In the genomic region with DNA sequence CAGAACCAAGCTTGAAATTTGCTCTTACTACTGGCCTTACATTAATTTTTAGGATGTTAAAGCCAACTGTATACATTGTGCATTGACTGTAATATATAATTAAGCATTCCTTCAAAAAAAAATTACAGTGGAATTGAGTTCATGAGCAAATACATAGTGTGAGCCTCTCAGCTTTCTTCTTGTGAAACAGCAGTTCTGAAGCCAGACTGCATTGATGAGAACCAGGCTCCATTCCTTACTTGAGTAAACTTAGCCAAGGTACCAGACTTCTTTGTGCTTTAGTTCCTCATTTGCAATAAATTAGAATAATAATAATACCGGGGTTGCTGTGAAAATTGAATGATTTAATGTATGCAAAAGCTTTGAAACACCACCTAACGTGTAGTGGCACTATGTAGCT, we compare ENCODE assay signal across 21 cellular contexts.
DNase-seq lines count a peak whose midpoint lies in the region; ATAC-seq and TF ChIP-seq lines count a peak whose summit lies in the region.
"Had no signal": no experiment of that assay in that cellular context is flagged by ENCODE, and none has a peak within 500 bp of the region (broad histone marks: within the 10 kb centered on the region; RNA-seq: fewer than 3 reads in every experiment).

No MANE protein-coding gene starts in this region.

- no peaks in the 10 kb centered on the region for H3K36me3 ChIP-seq in GM23338 (ENCODE audit: insufficient read depth)
- no peaks in the 10 kb centered on the region for H3K36me3 ChIP-seq in SK-N-MC (ENCODE audit: insufficient read depth, low read length)
- H3K36me3 ChIP-seq in mesenchymal stem cell (ENCODE audit: control insufficient read depth in 1 of 2, insufficient read depth in 2 of 2, low read depth in 1 of 2, low read length in 2 of 2), result no peaks in the 10 kb centered on the region
- H3K36me3 ChIP-seq in CD8-positive, alpha-beta T cell (ENCODE audit: insufficient read depth, low read length), result no peaks in the 10 kb centered on the region
- no peaks in the 10 kb centered on the region for H3K36me3 ChIP-seq in upper lobe of left lung
- no peaks in the 10 kb centered on the region for H3K36me3 ChIP-seq in smooth muscle cell (ENCODE audit: low read depth)
- H3K36me3 ChIP-seq: BLaER1 treated with 17β-estradiol and CSF1 and Interleukin-3, amounts not matched to agents 10 nM and 100 nM had no signal

- H2BK5ac ChIP-seq in mesenchymal stem cell (ENCODE audit: low read depth, low read length, poor library complexity, severe bottlenecking), result no peak overlapping the region

- no peaks in the 10 kb centered on the region for H3K79me1 ChIP-seq in mesenchymal stem cell (replicated peaks; ENCODE audit: low read length, poor library complexity, severe bottlenecking)

- no peak overlapping the region for H2AFZ ChIP-seq in GM23338
- H2AFZ ChIP-seq in mesenchymal stem cell (ENCODE audit: low read depth, low read length), result no peak overlapping the region
- H2AFZ ChIP-seq in smooth muscle cell (ENCODE audit: low read depth), result no peak overlapping the region
- H2AFZ ChIP-seq: GM23248 had no signal

- CTCF ChIA-PET in CD8-positive, alpha-beta T cell (lab: Charles Lee), result no interaction called here

- POLR2A ChIA-PET in CD8-positive, alpha-beta T cell (lab: Charles Lee), result no interaction called here

- H3K27me3 Mint-ChIP-seq in GM23338 (ENCODE audit: insufficient read depth, low read depth, poor library complexity), result peaks cover 3% of the 10 kb centered on the region
- peaks cover 3% of the 10 kb centered on the region for H3K27me3 Mint-ChIP-seq in CD8-positive, alpha-beta T cell (ENCODE audit: low read depth)
- H3K27me3 Mint-ChIP-seq: CD8-positive, alpha-beta memory T cell had no signal

- no peak overlapping the region for H4K91ac ChIP-seq in mesenchymal stem cell (ENCODE audit: low read length)

- H4K20me1 ChIP-seq in GM23338 (replicated peaks; ENCODE audit: insufficient read depth), result no peaks in the 10 kb centered on the region
- no peaks in the 10 kb centered on the region for H4K20me1 ChIP-seq in smooth muscle cell (ENCODE audit: low read depth)
- H4K20me1 ChIP-seq: BLaER1 treated with 17β-estradiol and CSF1 and Interleukin-3, amounts not matched to agents 10 nM and 100 nM had no signal

- TF ChIP-seq POLR2A in upper lobe of left lung (IDR thresholded peaks at IDR 0.05), result no peak

- intact Hi-C loops in CD8-positive, alpha-beta T cell (cut with DNase I, micrococcal nuclease), result no loop called here

- no peaks in the 10 kb centered on the region; the same call in 2 of the 3 replicates for H3K36me3 Mint-ChIP-seq in GM23338 (ENCODE audit: low read depth)
- no peaks in the 10 kb centered on the region for H3K36me3 Mint-ChIP-seq in CD8-positive, alpha-beta T cell
- H3K36me3 Mint-ChIP-seq: CD8-positive, alpha-beta memory T cell had no signal

- no peak overlapping the region for H3K4me3 Mint-ChIP-seq in GM23338
- H3K4me3 Mint-ChIP-seq in CD8-positive, alpha-beta T cell, result no peak overlapping the region
- H3K4me3 Mint-ChIP-seq: B cell; CD8-positive, alpha-beta memory T cell had no signal

- DNase-seq in GM23338 (ENCODE audit: low spot score) (no peak), SK-N-MC (ENCODE audit: low read depth, low spot score) (no peak), fibroblast of gingiva (ENCODE audit: low read depth) (peak; percentile 49), mesenchymal stem cell (peak; percentile 7), SW480 (ENCODE audit: low spot score) (no peak), upper lobe of left lung (no peak), smooth muscle cell (lab: John Stamatoyannopoulos, UW; ENCODE audit: unreplicated experiment) (no peak)
- DNase-seq in CD8-positive, alpha-beta T cell, result no peak
- DNase-seq: 8988T; CD8-positive, alpha-beta memory T cell; COR-L47; DMS 273 treated with DMSO at 0.1 percent for 48 hours; DMS53; DND-41; EL; HCEC 1CT had no signal

- no peak overlapping the region for H2BK120ac ChIP-seq in mesenchymal stem cell (ENCODE audit: low read depth, low read length)

- no peak overlapping the region for H2BK15ac ChIP-seq in mesenchymal stem cell (ENCODE audit: low read depth, poor library complexity, severe bottlenecking)

- H3K4me2 ChIP-seq in GM23338 (peak overlapping the region; percentile 64), mesenchymal stem cell (ENCODE audit: low read length, poor library complexity, severe bottlenecking) (no peak overlapping the region), smooth muscle cell (no peak overlapping the region)
- H3K4me2 ChIP-seq: BLaER1 treated with 17β-estradiol and CSF1 and Interleukin-3, amounts not matched to agents 10 nM and 100 nM had no signal

- no peak overlapping the region for H2BK12ac ChIP-seq in mesenchymal stem cell (ENCODE audit: low read length in 2 of 2)

- H3K9ac ChIP-seq in SK-N-MC (ENCODE audit: insufficient read length), result no peak overlapping the region
- H3K9ac ChIP-seq in mesenchymal stem cell (ENCODE audit: low read length), result no peak overlapping the region
- no peak overlapping the region for H3K9ac ChIP-seq in smooth muscle cell (ENCODE audit: low read depth)
- H3K9ac ChIP-seq: BLaER1 treated with 17β-estradiol and CSF1 and Interleukin-3, amounts not matched to agents 10 nM and 100 nM; GM23248 had no signal

- no peak overlapping the region for H3K27ac ChIP-seq in GM23338 (ENCODE audit: low read depth)
- H3K27ac ChIP-seq in SK-N-MC, result peak overlapping the region; percentile 25; the same call in 1 of the 2 replicates
- H3K27ac ChIP-seq in mesenchymal stem cell (ENCODE audit: low read length, poor library complexity, severe bottlenecking), result no peak overlapping the region
- H3K27ac ChIP-seq in CD8-positive, alpha-beta T cell (ENCODE audit: low read depth, low read length), result no peak overlapping the region
- no peak overlapping the region for H3K27ac ChIP-seq in upper lobe of left lung
- H3K27ac ChIP-seq in smooth muscle cell (ENCODE audit: low read depth), result no peak overlapping the region
- H3K27ac ChIP-seq: BLaER1 treated with 17β-estradiol and CSF1 and Interleukin-3, amounts not matched to agents 10 nM and 100 nM; GM23248; HL-60 had no signal

- H3K4ac ChIP-seq in mesenchymal stem cell (ENCODE audit: low read depth in 1 of 2, low read length in 2 of 2), result no peak overlapping the region

- peaks cover 8% of the 10 kb centered on the region; the same call in 1 of the 2 replicates for H3K9me2 ChIP-seq in GM23338 (ENCODE audit: insufficient read depth)

- H3K27me3 ChIP-seq in GM23338 (ENCODE audit: insufficient read depth) (no peaks in the 10 kb centered on the region), mesenchymal stem cell (ENCODE audit: control insufficient read depth in 1 of 2, insufficient read depth in 1 of 2, low read length in 2 of 2) (no peaks in the 10 kb centered on the region), upper lobe of left lung (no peaks in the 10 kb centered on the region), smooth muscle cell (ENCODE audit: low read depth) (no peaks in the 10 kb centered on the region)
- no peaks in the 10 kb centered on the region for H3K27me3 ChIP-seq in CD8-positive, alpha-beta T cell (ENCODE audit: insufficient read depth, low read length)
- H3K27me3 ChIP-seq: BLaER1 treated with 17β-estradiol and CSF1 and Interleukin-3, amounts not matched to agents 10 nM and 100 nM had no signal

- H2AK5ac ChIP-seq in mesenchymal stem cell (ENCODE audit: low read length, severe bottlenecking), result no peak overlapping the region

- H3K4me3 ChIP-seq in GM23338, result no peak overlapping the region
- H3K4me3 ChIP-seq in SK-N-MC, result no peak overlapping the region
- no peak overlapping the region for H3K4me3 ChIP-seq in mesenchymal stem cell (ENCODE audit: insufficient read depth in 1 of 2, low read depth in 1 of 2, low read length in 2 of 2)
- no peak overlapping the region for H3K4me3 ChIP-seq in CD8-positive, alpha-beta T cell (ENCODE audit: low read depth, low read length)
- no peak overlapping the region for H3K4me3 ChIP-seq in upper lobe of left lung
- no peak overlapping the region for H3K4me3 ChIP-seq in smooth muscle cell
- H3K4me3 ChIP-seq: BLaER1 treated with 17β-estradiol and CSF1 and Interleukin-3, amounts not matched to agents 10 nM and 100 nM; GM12878; GM23248 had no signal

- H3K4me1 ChIP-seq in GM23338 (ENCODE audit: insufficient read depth) (peaks cover 22% of the 10 kb centered on the region), mesenchymal stem cell (ENCODE audit: control insufficient read depth, insufficient read depth, low read depth, low read length) (no peaks in the 10 kb centered on the region), upper lobe of left lung (no peaks in the 10 kb centered on the region), smooth muscle cell (ENCODE audit: low read depth) (no peaks in the 10 kb centered on the region)
- H3K4me1 ChIP-seq in CD8-positive, alpha-beta T cell (ENCODE audit: insufficient read depth, low read length), result no peaks in the 10 kb centered on the region

- H3F3A ChIP-seq in GM23338 (replicated peaks; ENCODE audit: low read depth), result no peaks in the 10 kb centered on the region
- H3F3A ChIP-seq in smooth muscle cell (ENCODE audit: low read depth), result no peaks in the 10 kb centered on the region

- no peaks in the 10 kb centered on the region for H3K9me3 ChIP-seq in SK-N-MC (ENCODE audit: low read depth, low read length)
- no peaks in the 10 kb centered on the region for H3K9me3 ChIP-seq in mesenchymal stem cell (ENCODE audit: control insufficient read depth, low read length)
- H3K9me3 ChIP-seq in CD8-positive, alpha-beta T cell (ENCODE audit: low read length), result no peaks in the 10 kb centered on the region
- no peaks in the 10 kb centered on the region for H3K9me3 ChIP-seq in upper lobe of left lung
- H3K9me3 ChIP-seq in smooth muscle cell (replicated peaks; ENCODE audit: low read depth), result no peaks in the 10 kb centered on the region
- H3K9me3 ChIP-seq: BLaER1 treated with 17β-estradiol and CSF1 and Interleukin-3, amounts not matched to agents 10 nM and 100 nM had no signal

- no peak overlapping the region for H3K23ac ChIP-seq in mesenchymal stem cell (ENCODE audit: low read length in 2 of 2)

- no peaks in the 10 kb centered on the region for H3K79me2 ChIP-seq in GM23338 (replicated peaks; ENCODE audit: insufficient read depth)
- no peaks in the 10 kb centered on the region for H3K79me2 ChIP-seq in smooth muscle cell (ENCODE audit: low read depth)

- peaks cover 32% of the 10 kb centered on the region for H3K4me1 Mint-ChIP-seq in GM23338
- H3K4me1 Mint-ChIP-seq in CD8-positive, alpha-beta T cell (ENCODE audit: low read depth), result no peaks in the 10 kb centered on the region
- H3K4me1 Mint-ChIP-seq: B cell; CD8-positive, alpha-beta memory T cell had no signal

- no peak overlapping the region for H4K8ac ChIP-seq in mesenchymal stem cell (ENCODE audit: low read length)

- ATAC-seq in GM23338 (no peak), upper lobe of left lung (ENCODE audit: low FRiP score in 2 of 2) (no peak)
- no peak for ATAC-seq in CD8-positive, alpha-beta T cell
- ATAC-seq: GM12878 had no signal

- H3K18ac ChIP-seq in mesenchymal stem cell (ENCODE audit: low read depth in 1 of 2, low read length in 2 of 2), result no peak overlapping the region

- no peak overlapping the region for H3K27ac Mint-ChIP-seq in GM23338
- H3K27ac Mint-ChIP-seq in CD8-positive, alpha-beta T cell, result no peak overlapping the region
- H3K27ac Mint-ChIP-seq: B cell; CD8-positive, alpha-beta memory T cell had no signal

- no peak overlapping the region for H3K14ac ChIP-seq in mesenchymal stem cell (ENCODE audit: low read length in 2 of 2)

- no peak for TF ChIP-seq CTCF in GM23338 (conservative IDR thresholded peaks at IDR 0.05; ENCODE audit: low read depth in 2 of 2)
- no peak for TF ChIP-seq CTCF in CD8-positive, alpha-beta T cell (IDR thresholded peaks at IDR 0.05)
- TF ChIP-seq CTCF in upper lobe of left lung (IDR thresholded peaks at IDR 0.05), result no peak
- TF ChIP-seq CTCF in smooth muscle cell (IDR thresholded peaks at IDR 0.05; ENCODE audit: borderline replicate concordance, insufficient read depth, poor library complexity, severe bottlenecking), result no peak

- H3K9me3 Mint-ChIP-seq in GM23338, result no peaks in the 10 kb centered on the region
- H3K9me3 Mint-ChIP-seq in CD8-positive, alpha-beta T cell, result no peaks in the 10 kb centered on the region

- TF ChIP-seq EP300 in upper lobe of left lung (IDR thresholded peaks at IDR 0.05), result no peak

- 88% methylated on average over 1 of the region's 2 CpGs for WGBS in mesenchymal stem cell
- WGBS in upper lobe of left lung, 2 donors, result 37 to 55% methylated on average over 2 of the region's 2 CpGs
- 51% methylated on average over 2 of the region's 2 CpGs for WGBS in smooth muscle cell (ENCODE audit: low lambda C conversion rate)

Comparison
In these comparisons a context has a peak if more than half of its experiments do, and no peak if none do; other contexts are left out.
1. DNase-seq: peak in fibroblast of gingiva (single experiment) and mesenchymal stem cell (single experiment); none in GM23338 (single experiment), SK-N-MC (single experiment), SW480 (single experiment), CD8-positive, alpha-beta T cell (0 of 7), upper lobe of left lung (0 of 2) and smooth muscle cell (single experiment).